Comparison of ENCODE assay signal across 19 cellular contexts in genomic region chr5:133681896-133682295, GRCh38.
DNase-seq lines count a peak whose midpoint lies in the region; ATAC-seq and TF ChIP-seq lines count a peak whose summit lies in the region.
"Had no signal": no experiment of that assay in that cellular context is flagged by ENCODE, and none has a peak within 500 bp of the region (broad histone marks: within the 10 kb centered on the region; RNA-seq: fewer than 3 reads in every experiment).

No MANE protein-coding gene starts in this region.

- H3K27ac ChIP-seq in thyroid gland: no peak overlapping the region
- H3K27ac ChIP-seq: 22Rv1 had no signal

- TF ChIP-seq CTCF in thyroid gland (IDR thresholded peaks at IDR 0.05) (no peak), endothelial cell (IDR thresholded peaks at IDR 0.05; ENCODE audit: unreplicated experiment) (no peak)

- H3K27me3 ChIP-seq in thyroid gland: no peaks in the 10 kb centered on the region
- H3K27me3 ChIP-seq: MG63 had no signal

- no peak overlapping the region for H3K4me3 Mint-ChIP-seq in activated CD8-positive, alpha-beta memory T cell treated with anti-CD3 and anti-CD28 coated beads, Interleukin-2, amount 10 ng/mL, durations not matched to agents 7 days and 5 days
- no peak overlapping the region for H3K4me3 Mint-ChIP-seq in endothelial cell (ENCODE audit: unreplicated experiment)
- H3K4me3 Mint-ChIP-seq: B cell; CD8-positive, alpha-beta T cell had no signal

- ATAC-seq in activated CD8-positive, alpha-beta memory T cell treated with anti-CD3 and anti-CD28 coated beads, Interleukin-2, amount 10 ng/mL, durations not matched to agents 7 days and 5 days: no peak
- ATAC-seq in GM19463 (IDR thresholded peaks at IDR 0.05; ENCODE audit: unreplicated experiment): no peak
- ATAC-seq: CD8-positive, alpha-beta T cell had no signal

- H3K4me1 Mint-ChIP-seq in activated CD8-positive, alpha-beta memory T cell treated with anti-CD3 and anti-CD28 coated beads, Interleukin-2, amount 10 ng/mL, durations not matched to agents 7 days and 5 days: peaks cover 2% of the 10 kb centered on the region
- H3K4me1 Mint-ChIP-seq in endothelial cell (ENCODE audit: unreplicated experiment): peaks cover 2% of the 10 kb centered on the region

- H3K27me3 Mint-ChIP-seq in activated CD8-positive, alpha-beta memory T cell treated with anti-CD3 and anti-CD28 coated beads, Interleukin-2, amount 10 ng/mL, durations not matched to agents 7 days and 5 days: peaks cover 35% of the 10 kb centered on the region
- no peaks in the 10 kb centered on the region for H3K27me3 Mint-ChIP-seq in endothelial cell (ENCODE audit: unreplicated experiment)

- no peaks in the 10 kb centered on the region for H3K9me3 Mint-ChIP-seq in activated CD8-positive, alpha-beta memory T cell treated with anti-CD3 and anti-CD28 coated beads, Interleukin-2, amount 10 ng/mL, durations not matched to agents 7 days and 5 days (ENCODE audit: low read depth)
- no peaks in the 10 kb centered on the region for H3K9me3 Mint-ChIP-seq in endothelial cell (ENCODE audit: unreplicated experiment)
- H3K9me3 Mint-ChIP-seq: CD8-positive, alpha-beta T cell had no signal

- no peaks in the 10 kb centered on the region for H3K9me3 ChIP-seq in thyroid gland
- H3K9me3 ChIP-seq: MG63 had no signal

- TF ChIP-seq POLR2A in thyroid gland (IDR thresholded peaks at IDR 0.05): no peak

- CTCF ChIA-PET in activated CD8-positive, alpha-beta memory T cell treated with anti-CD3 and anti-CD28 coated beads, Interleukin-2, amount 10 ng/mL, durations not matched to agents 7 days and 5 days (lab: Charles Lee): no interaction called here

- no peak overlapping the region for H3K27ac Mint-ChIP-seq in activated CD8-positive, alpha-beta memory T cell treated with anti-CD3 and anti-CD28 coated beads, Interleukin-2, amount 10 ng/mL, durations not matched to agents 7 days and 5 days
- H3K27ac Mint-ChIP-seq in endothelial cell (ENCODE audit: unreplicated experiment): no peak overlapping the region
- H3K27ac Mint-ChIP-seq: B cell; CD8-positive, alpha-beta T cell had no signal

- peak; percentile 33 for DNase-seq in DMS 273 (lab: John Stamatoyannopoulos, UW; ENCODE audit: unreplicated experiment)
- DNase-seq in DMS 273 treated with DMSO at 0.1 percent for 48 hours (lab: John Stamatoyannopoulos, UW): no peak
- DNase-seq in activated CD8-positive, alpha-beta memory T cell treated with anti-CD3 and anti-CD28 coated beads, Interleukin-2, amount 10 ng/mL, durations not matched to agents 7 days and 5 days: peak; percentile 34
- DNase-seq in left kidney (ENCODE audit: low read depth, low spot score): peak; percentile 23
- peak; percentile 2 to 6 for DNase-seq in thyroid gland
- no peak for DNase-seq in endothelial cell (ENCODE audit: low spot score)
- DNase-seq in NCI-H1436 (lab: John Stamatoyannopoulos, UW): no peak
- DNase-seq: GF-D8; Karpas-422; MG63; NCI-H1092; NCI-H345; NCI-H526; NK-92 treated with Interleukin-12 subunit alpha and Interleukin-12 subunit beta, amount 100 ng/mL, for 24 hours; OCI-M1 had no signal

- peaks cover 0 to 5% of the 10 kb centered on the region in 2 donors for H3K4me1 ChIP-seq in thyroid gland

- H3K36me3 ChIP-seq in thyroid gland: no peaks in the 10 kb centered on the region
- H3K36me3 ChIP-seq: MG63 had no signal

- no peak overlapping the region for H3K4me3 ChIP-seq in thyroid gland (replicated peaks in 1 of 3)
- H3K4me3 ChIP-seq: MG63 had no signal

- no peaks in the 10 kb centered on the region for H3K36me3 Mint-ChIP-seq in activated CD8-positive, alpha-beta memory T cell treated with anti-CD3 and anti-CD28 coated beads, Interleukin-2, amount 10 ng/mL, durations not matched to agents 7 days and 5 days
- H3K36me3 Mint-ChIP-seq in endothelial cell (ENCODE audit: low read depth, unreplicated experiment): no peaks in the 10 kb centered on the region
- H3K36me3 Mint-ChIP-seq: CD8-positive, alpha-beta T cell had no signal

- intact Hi-C loops in thyroid gland (cut with DNase I): no loop called here

- WGBS in thyroid gland, 2 donors: 80 to 83% methylated on average over 1 to 2 of the region's 2 CpGs

Comparison
In these comparisons a context has a peak if more than half of its experiments do, and no peak if none do; other contexts are left out.
1. DNase-seq: peak in DMS 273 (single experiment), activated CD8-positive, alpha-beta memory T cell treated with anti-CD3 and anti-CD28 coated beads, Interleukin-2, amount 10 ng/mL, durations not matched to agents 7 days and 5 days (single experiment), left kidney (single experiment) and thyroid gland (2 of 2); none in DMS 273 treated with DMSO at 0.1 percent for 48 hours (single experiment), endothelial cell (single experiment) and NCI-H1436 (single experiment).